ENCODE assay signal across 13 cellular contexts in the genomic region with DNA sequence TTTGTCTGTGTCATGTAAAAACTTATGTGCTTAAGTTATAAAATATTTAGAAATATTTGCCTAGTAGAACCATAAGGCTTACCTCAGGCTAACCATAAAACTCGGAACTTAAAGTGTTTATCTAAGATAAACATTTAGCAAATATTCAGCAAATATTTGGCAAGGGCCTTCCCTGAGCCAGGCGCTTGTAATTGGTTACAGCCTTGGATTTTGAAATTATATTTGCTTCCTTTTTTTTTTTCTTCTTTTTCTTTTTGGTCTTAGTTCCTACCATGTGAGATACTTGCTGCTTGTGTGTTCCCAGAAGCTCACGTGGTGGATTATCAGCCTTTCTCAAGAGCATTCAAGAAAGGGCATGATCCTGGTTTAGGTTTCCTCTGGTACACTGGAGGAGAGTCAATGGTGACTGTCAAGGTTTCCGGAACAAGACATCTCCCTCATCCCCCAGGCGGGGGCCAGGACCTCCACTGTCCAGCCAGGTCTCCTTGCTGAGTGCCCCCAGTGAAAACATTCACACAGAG. TPM values are rescaled to one million over a fixed set of nuclear protein-coding genes. Genes with fewer than 3 reads are reported as not detected.
DNase-seq lines count a peak whose midpoint lies in the region; ATAC-seq and TF ChIP-seq lines count a peak whose summit lies in the region.
"Had no signal": no experiment of that assay in that cellular context is flagged by ENCODE, and none has a peak within 500 bp of the region (broad histone marks: within the 10 kb centered on the region; RNA-seq: fewer than 3 reads in every experiment).

No MANE protein-coding gene starts in this region.

- DNase-seq in CD1c-positive myeloid dendritic cell (ENCODE audit: extremely low spot score) (peak; percentile 70), PC-9 (peak in 1 of 2 experiments; percentile 69), fibroblast of gingiva (ENCODE audit: low read depth) (peak; percentile 89), progenitor cell of endocrine pancreas (ENCODE audit: low spot score, unreplicated experiment) (no peak), NCI-H187 (lab: John Stamatoyannopoulos, UW) (no peak)
- DNase-seq in activated CD8-positive, alpha-beta memory T cell treated with anti-CD3 and anti-CD28 coated beads, Interleukin-2, amount 50 U/mL, for 4 hours, result no peak
- no peak for DNase-seq in CD4-positive, alpha-beta T cell
- DNase-seq: anterior cingulate cortex; NCI-H1436 treated with DMSO at 0.1 percent for 48 hours; NCI-H774; stimulated activated CD8-positive, alpha-beta memory T cell treated with anti-CD3 and anti-CD28 coated beads, Interleukin-4, amount 100 ng/mL, for 48 hours had no signal

- H3K4me3 Mint-ChIP-seq in progenitor cell of endocrine pancreas (ENCODE audit: low read depth), result no peak overlapping the region
- H3K4me3 Mint-ChIP-seq in CD4-positive, alpha-beta T cell, result no peak overlapping the region
- H3K4me3 Mint-ChIP-seq: nephron had no signal

- peak overlapping the region; percentile 43 for H3K27ac Mint-ChIP-seq in progenitor cell of endocrine pancreas
- H3K27ac Mint-ChIP-seq in CD4-positive, alpha-beta T cell, result no peak overlapping the region

- intact Hi-C loops in PC-9 (cut with micrococcal nuclease; ENCODE audit: unreplicated experiment), result no loop called here
- intact Hi-C loops in CD4-positive, alpha-beta T cell (cut with DNase I, micrococcal nuclease), result no loop called here

- CTCF ChIA-PET in PC-9 (lab: Charles Lee), result no interaction called here
- CTCF ChIA-PET in CD4-positive, alpha-beta T cell (lab: Charles Lee), result no interaction called here

- H3K4me1 Mint-ChIP-seq in progenitor cell of endocrine pancreas (ENCODE audit: low read depth), result peaks cover 7% of the 10 kb centered on the region
- H3K4me1 Mint-ChIP-seq in CD4-positive, alpha-beta T cell (ENCODE audit: low read depth), result peaks cover 6% of the 10 kb centered on the region

- peaks cover 34% of the 10 kb centered on the region for H3F3A ChIP-seq in PC-9 (ENCODE audit: insufficient read depth, low read depth)

- H3K4me1 ChIP-seq in PC-9 (replicated peaks; ENCODE audit: insufficient read depth), result peaks cover 7% of the 10 kb centered on the region; the same call in 1 of the 2 replicates

- H3K27me3 Mint-ChIP-seq in progenitor cell of endocrine pancreas, result no peaks in the 10 kb centered on the region
- H3K27me3 Mint-ChIP-seq in CD4-positive, alpha-beta T cell, result no peaks in the 10 kb centered on the region

- peak overlapping the region; percentile 21; the same call in 1 of the 2 replicates for H3K27ac ChIP-seq in PC-9
- H3K27ac ChIP-seq in CD4-positive, alpha-beta T cell (ENCODE audit: low read depth, low read length), result no peak overlapping the region

- no peaks in the 10 kb centered on the region for H3K9me3 Mint-ChIP-seq in progenitor cell of endocrine pancreas (ENCODE audit: low read depth)
- no peaks in the 10 kb centered on the region for H3K9me3 Mint-ChIP-seq in CD4-positive, alpha-beta T cell
- H3K9me3 Mint-ChIP-seq: nephron had no signal

- no peak overlapping the region for H3K4me3 ChIP-seq in PC-9

- BruUV-seq in PC-9 (replicated peaks; lab: Mats Ljungman, UMichigan), result no TSS peak

- H3K27me3 ChIP-seq in PC-9 (ENCODE audit: insufficient read depth, low read depth), result no peaks in the 10 kb centered on the region
- H3K27me3 ChIP-seq in CD4-positive, alpha-beta T cell (ENCODE audit: control insufficient read depth, insufficient read depth, low read length), result no peaks in the 10 kb centered on the region

- no peak overlapping the region for H2AFZ ChIP-seq in PC-9

- no peaks in the 10 kb centered on the region for H3K9me2 ChIP-seq in PC-9 (ENCODE audit: insufficient read depth)

- POLR2A ChIA-PET in PC-9 (lab: Charles Lee; ENCODE audit: unreplicated experiment), result no interaction called here
- POLR2A ChIA-PET in CD4-positive, alpha-beta T cell (lab: Charles Lee), result no interaction called here

- no peaks in the 10 kb centered on the region for H3K79me2 ChIP-seq in PC-9 (ENCODE audit: low read depth)

- no peaks in the 10 kb centered on the region for H3K36me3 ChIP-seq in PC-9 (ENCODE audit: low read depth)

- H4K20me1 ChIP-seq in PC-9 (ENCODE audit: insufficient read depth), result no peaks in the 10 kb centered on the region

- peaks cover 1% of the 10 kb centered on the region for H3K36me3 Mint-ChIP-seq in progenitor cell of endocrine pancreas (ENCODE audit: insufficient read depth)
- peaks cover 5% of the 10 kb centered on the region for H3K36me3 Mint-ChIP-seq in CD4-positive, alpha-beta T cell (ENCODE audit: low read depth)

- no peak for ATAC-seq in HG03378 (IDR thresholded peaks at IDR 0.05; ENCODE audit: unreplicated experiment)
- no peak for ATAC-seq in CD4-positive, alpha-beta T cell (ENCODE audit: poor library complexity)

- no peaks in the 10 kb centered on the region for H3K9me3 ChIP-seq in PC-9 (ENCODE audit: insufficient read depth, low read depth)
- no peaks in the 10 kb centered on the region for H3K9me3 ChIP-seq in CD4-positive, alpha-beta T cell (ENCODE audit: control insufficient read depth, low read length)

- H3K4me2 ChIP-seq in PC-9, result no peak overlapping the region

- TF ChIP-seq CTCF in PC-9 (conservative IDR thresholded peaks at IDR 0.05), result no peak
- no peak for TF ChIP-seq CTCF in progenitor cell of endocrine pancreas (IDR thresholded peaks at IDR 0.05; ENCODE audit: unreplicated experiment)
- TF ChIP-seq CTCF in CD4-positive, alpha-beta T cell (IDR thresholded peaks at IDR 0.05), result no peak

RNA-seq across cellular contexts. Expression of gene BRI3, which starts 5.2 kb away (rescaled TPM):
- 239 and 255 TPM in 2 replicates for total RNA-seq in PC-9 (2021)
- total RNA-seq in progenitor cell of endocrine pancreas, result 124 and 125 TPM in 2 replicates
- 10 to 100 TPM; 68.0 to 76.5 TPM for total RNA-seq in CD4-positive, alpha-beta T cell

RNA-seq across cellular contexts. Expression of gene TECPR1, which starts 24.3 kb away (rescaled TPM):
- total RNA-seq in PC-9 (2021), result 22.7 and 27.4 TPM in 2 replicates
- 40.8 and 41.6 TPM in 2 replicates for total RNA-seq in progenitor cell of endocrine pancreas
- total RNA-seq in CD4-positive, alpha-beta T cell, result 10 to 100 TPM; 85.9 to 90.4 TPM

Comparison
In these comparisons a context has a peak if more than half of its experiments do, and no peak if none do; other contexts are left out.
1. DNase-seq: peak in CD1c-positive myeloid dendritic cell (single experiment) and fibroblast of gingiva (single experiment); none in progenitor cell of endocrine pancreas (single experiment), activated CD8-positive, alpha-beta memory T cell treated with anti-CD3 and anti-CD28 coated beads, Interleukin-2, amount 50 U/mL, for 4 hours (single experiment), NCI-H187 (0 of 2) and CD4-positive, alpha-beta T cell (0 of 10).